Comparison of ENCODE assay signal across 11 cellular contexts in the genomic region with DNA sequence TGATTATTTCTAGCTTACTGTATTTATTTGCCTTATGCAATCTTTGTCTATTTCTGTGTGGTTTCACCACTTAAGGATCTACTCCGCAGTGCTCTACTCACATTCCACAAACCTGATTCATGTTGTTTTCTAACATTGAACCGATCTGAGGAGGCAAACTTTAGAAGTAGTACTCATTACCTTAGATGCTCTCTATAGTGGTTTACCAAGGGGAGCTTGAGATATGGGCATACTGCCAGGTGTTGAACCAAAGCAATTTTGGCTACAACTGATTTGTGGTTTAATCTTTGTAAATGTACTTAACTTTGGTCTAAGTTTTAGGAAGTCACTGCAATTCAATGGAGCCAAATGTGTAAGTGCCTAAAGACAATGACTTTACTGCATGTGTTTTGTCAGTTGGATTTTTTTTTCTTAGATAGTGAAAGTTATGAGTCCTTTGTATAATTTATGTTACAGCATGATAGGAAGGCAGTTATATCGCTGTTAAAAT. TPM values are rescaled to one million over a fixed set of nuclear protein-coding genes. Genes with fewer than 3 reads are reported as not detected.
A peak's percentile ranks its signal among the peaks of the same experiment; 100 is the strongest.
DNase-seq lines count a peak whose midpoint lies in the region; FAIRE-seq and TF ChIP-seq lines count a peak whose summit lies in the region.
"Had no signal": no experiment of that assay in that cellular context is flagged by ENCODE, and none has a peak within 500 bp of the region (broad histone marks: within the 10 kb centered on the region; RNA-seq: fewer than 3 reads in every experiment).

No MANE protein-coding gene starts in this region.

- H3K27me3 ChIP-seq in SK-N-SH (ENCODE audit: insufficient read depth) (no peaks in the 10 kb centered on the region), keratinocyte (ENCODE audit: control insufficient read depth, extremely low read depth, insufficient read depth, low read length) (no peaks in the 10 kb centered on the region)

- H3K9me3 ChIP-seq in SK-N-SH (no peaks in the 10 kb centered on the region), keratinocyte (ENCODE audit: control insufficient read depth, low read depth, low read length) (no peaks in the 10 kb centered on the region)
- H3K9me3 ChIP-seq: psoas muscle had no signal

- no peaks in the 10 kb centered on the region for H3K9me1 ChIP-seq in keratinocyte (ENCODE audit: control insufficient read depth, extremely low read depth, insufficient read depth, low read length)

- H3K27ac ChIP-seq in SK-N-SH (ENCODE audit: low read depth in 2 of 2, low read length in 1 of 2) (peak overlapping the region in 1 of 2 experiments; percentile 66; a peak in 3 of 4 replicates), keratinocyte (ENCODE audit: control insufficient read depth, insufficient read depth, low read length) (peak overlapping the region; percentile 49)
- H3K27ac ChIP-seq: psoas muscle had no signal

- CTCF ChIA-PET in SK-N-SH (lab: Yijun Ruan, JAX), result no interaction called here

- peaks cover 14 to 46% of the 10 kb centered on the region in 2 experiments for H3K4me1 ChIP-seq in SK-N-SH (ENCODE audit: control insufficient read depth in 1 of 2, insufficient read depth in 2 of 2, low read depth in 1 of 2, low read length in 1 of 2)
- peaks cover 39% of the 10 kb centered on the region for H3K4me1 ChIP-seq in keratinocyte (ENCODE audit: control insufficient read depth, extremely low read depth, insufficient read depth, low read length)
- H3K4me1 ChIP-seq: psoas muscle had no signal

- dilution Hi-C loops in keratinocyte (cut with MboI; ENCODE audit: extremely low pct_ligation_motif_present, low sequenced_read_pairs), result no loop called here

- H3K4me3 ChIP-seq in SK-N-SH (ENCODE audit: low read depth in 2 of 2, low read length in 1 of 2) (no peak overlapping the region), keratinocyte (ENCODE audit: control insufficient read depth in 2 of 3, extremely low read depth in 1 of 3, insufficient read depth in 2 of 3, low read depth in 1 of 3, low read length in 3 of 3) (no peak overlapping the region)
- H3K4me3 ChIP-seq: psoas muscle had no signal

- H3K79me2 ChIP-seq in SK-N-SH (ENCODE audit: insufficient read depth) (no peaks in the 10 kb centered on the region), keratinocyte (ENCODE audit: control insufficient read depth, insufficient read depth, low read length) (no peaks in the 10 kb centered on the region)

- POLR2A ChIA-PET in SK-N-SH (lab: Yijun Ruan, JAX), result no interaction called here

- H3K9ac ChIP-seq in SK-N-SH (no peak overlapping the region), keratinocyte (ENCODE audit: control insufficient read depth, extremely low read depth, insufficient read depth, low read length) (no peak overlapping the region)

- H3F3A ChIP-seq in SK-N-SH (replicated peaks; ENCODE audit: insufficient read depth), result peaks cover 26% of the 10 kb centered on the region

- TF ChIP-seq CTCF in SK-N-SH (IDR thresholded peaks at IDR 0.05), result no peak
- no peak for TF ChIP-seq CTCF in keratinocyte (optimal IDR thresholded peaks at IDR 0.05 in 1 of 3, IDR thresholded peaks at IDR 0.05 in 1 of 3, conservative IDR thresholded peaks at IDR 0.05 in 1 of 3; ENCODE audit: extremely low read depth in 1 of 3, insufficient read depth in 2 of 3, low read length in 3 of 3)

- DNase-seq in AG20443 (ENCODE audit: low spot score) (peak; percentile 62), HT1080 (ENCODE audit: low read depth) (peak; percentile 89), SK-N-SH (no peak), keratinocyte (ENCODE audit: low read depth, low spot score) (no peak), NAMALWA (ENCODE audit: low spot score) (no peak), D341Med (ENCODE audit: low spot score) (no peak), SKM-1 (lab: John Stamatoyannopoulos, UW; ENCODE audit: unreplicated experiment) (no peak), posterior vena cava (ENCODE audit: low spot score) (no peak)
- DNase-seq: activated CD8-positive, alpha-beta memory T cell treated with anti-CD3 and anti-CD28 coated beads, Interleukin-2, amount 50 U/mL, for 4 hours; NCI-H526 treated with DMSO at 0.1 percent for 48 hours; psoas muscle had no signal

- peak; percentile 95 for FAIRE-seq in keratinocyte (lab: Jason Lieb, UNC)

- no peaks in the 10 kb centered on the region for H3K9me2 ChIP-seq in SK-N-SH

- H4K20me1 ChIP-seq in SK-N-SH (ENCODE audit: insufficient read depth) (no peaks in the 10 kb centered on the region), keratinocyte (ENCODE audit: control insufficient read depth, extremely low read depth, insufficient read depth, low read length) (no peaks in the 10 kb centered on the region)

- TF ChIP-seq EP300 in SK-N-SH (IDR thresholded peaks at IDR 0.05; ENCODE audit: borderline replicate concordance in 1 of 2, low read depth in 1 of 2, low read length in 1 of 2), result peak in 1 of 2 experiments; percentile 73; a peak in 2 of 4 replicates

- TF ChIP-seq RAD21 in SK-N-SH (IDR thresholded peaks at IDR 0.05; ENCODE audit: low read length), result no peak

- H3K4me2 ChIP-seq in SK-N-SH, result peak overlapping the region; percentile 31; the same call in 1 of the 2 replicates
- peak overlapping the region; percentile 30 for H3K4me2 ChIP-seq in keratinocyte (ENCODE audit: control insufficient read depth, extremely low read depth, insufficient read depth, low read depth, low read length)

- H3K36me3 ChIP-seq in SK-N-SH (replicated peaks in 1 of 2; ENCODE audit: control insufficient read depth in 1 of 2, insufficient read depth in 2 of 2, low read length in 1 of 2), result no peaks in the 10 kb centered on the region
- H3K36me3 ChIP-seq in keratinocyte (ENCODE audit: control insufficient read depth in 2 of 2, extremely low read depth in 1 of 2, insufficient read depth in 2 of 2, low read length in 2 of 2), result no peaks in the 10 kb centered on the region

- H2AFZ ChIP-seq in SK-N-SH (ENCODE audit: low read depth) (no peak overlapping the region), keratinocyte (ENCODE audit: control insufficient read depth, low read length) (no peak overlapping the region)

- 30% methylated on average over 3 of the region's 3 CpGs for WGBS in SK-N-SH (ENCODE audit: low lambda C conversion rate)

- intact Hi-C loops in posterior vena cava (cut with DNase I), result no loop called here

TF ChIP-seq in SK-N-SH, 30 proteins besides CTCF, POLR2A, EP300 and RAD21 (continues in another document):
- TF ChIP-seq, protein P1, sequence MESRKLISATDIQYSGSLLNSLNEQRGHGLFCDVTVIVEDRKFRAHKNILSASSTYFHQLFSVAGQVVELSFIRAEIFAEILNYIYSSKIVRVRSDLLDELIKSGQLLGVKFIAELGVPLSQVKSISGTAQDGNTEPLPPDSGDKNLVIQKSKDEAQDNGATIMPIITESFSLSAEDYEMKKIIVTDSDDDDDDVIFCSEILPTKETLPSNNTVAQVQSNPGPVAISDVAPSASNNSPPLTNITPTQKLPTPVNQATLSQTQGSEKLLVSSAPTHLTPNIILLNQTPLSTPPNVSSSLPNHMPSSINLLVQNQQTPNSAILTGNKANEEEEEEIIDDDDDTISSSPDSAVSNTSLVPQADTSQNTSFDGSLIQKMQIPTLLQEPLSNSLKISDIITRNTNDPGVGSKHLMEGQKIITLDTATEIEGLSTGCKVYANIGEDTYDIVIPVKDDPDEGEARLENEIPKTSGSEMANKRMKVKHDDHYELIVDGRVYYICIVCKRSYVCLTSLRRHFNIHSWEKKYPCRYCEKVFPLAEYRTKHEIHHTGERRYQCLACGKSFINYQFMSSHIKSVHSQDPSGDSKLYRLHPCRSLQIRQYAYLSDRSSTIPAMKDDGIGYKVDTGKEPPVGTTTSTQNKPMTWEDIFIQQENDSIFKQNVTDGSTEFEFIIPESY (IDR thresholded peaks at IDR 0.05; ENCODE audit: borderline replicate concordance, low read depth), result no peak
- TF ChIP-seq TCF12 (IDR thresholded peaks at IDR 0.05), result peak; percentile 69
- peak; percentile 88 for TF ChIP-seq NFIC (IDR thresholded peaks at IDR 0.05; ENCODE audit: borderline replicate concordance)
- TF ChIP-seq CHD2 (IDR thresholded peaks at IDR 0.05; ENCODE audit: low read length, partially characterized antibody), result no peak

RNA-seq across cellular contexts. Expression of a gene that starts 50.1 kb away (rescaled TPM):
- 0.77 and 1.5 TPM in 2 replicates for total RNA-seq in HT1080 (2014; rRNA removed; shearing (Covaris generic))
- polyA plus RNA-seq in HT1080 (2015; cell fraction: cytosol; rRNA removed), result 0.34 and 0.48 TPM in 2 replicates
- 0.68 and 1.9 TPM in 2 replicates for polyA plus RNA-seq in HT1080 (2015; cell fraction: nucleus; rRNA removed)
- polyA plus RNA-seq in SK-N-SH (2012; rRNA removed), result 7.8 and 11.1 TPM in 2 replicates
- polyA plus RNA-seq in SK-N-SH (2012; cell fraction: cytosol; rRNA removed), result 10.0 and 10.6 TPM in 2 replicates
- 9.4 and 21.8 TPM in 2 replicates for polyA plus RNA-seq in SK-N-SH (2012; cell fraction: nucleus; rRNA removed)
- polyA plus RNA-seq in keratinocyte, result 11.9 to 27.1 TPM (median 16.2 TPM) in 3 replicates
- 151 TPM for polyA plus RNA-seq in keratinocyte (2011; ENCODE audit: low read depth)
- polyA plus RNA-seq in keratinocyte (2011; cell fraction: cytosol; rRNA removed), result 17.7 and 30.9 TPM in 2 replicates
- polyA plus RNA-seq in keratinocyte (2011; cell fraction: nucleus; rRNA removed), result 42.6 and 47.7 TPM in 2 replicates
- 16.6 and 82.0 TPM in 2 replicates for polyA plus RNA-seq in keratinocyte (2012; ENCODE audit: low replicate concordance)
- polyA minus RNA-seq in keratinocyte, result 41.0 to 74.8 TPM (median 46.1 TPM) in 3 replicates
- 19.8 TPM for polyA minus RNA-seq in keratinocyte (2011; cell fraction: cytosol; rRNA and poly(A)+ RNA removed)
- polyA minus RNA-seq in keratinocyte (2011; cell fraction: nucleus; rRNA and poly(A)+ RNA removed), result 53.9 and 89.6 TPM in 2 replicates
- 10 to 100 TPM; 10.5 to 24.7 TPM for total RNA-seq in posterior vena cava

Comparison
In these comparisons a context has a peak if more than half of its experiments do, and no peak if none do; other contexts are left out.
1. DNase-seq: peak in AG20443 (single experiment) and HT1080 (single experiment); none in SK-N-SH (single experiment), keratinocyte (single experiment), NAMALWA (single experiment), D341Med (single experiment), SKM-1 (single experiment) and posterior vena cava (single experiment).